Comparison of ENCODE assay signal across 23 cellular contexts in genomic region chr10:3789621-3790020, GRCh38. TPM values are rescaled to one million over a fixed set of nuclear protein-coding genes. Genes with fewer than 3 reads are reported as not detected.
DNase-seq lines count a peak whose midpoint lies in the region; ATAC-seq, FAIRE-seq and TF ChIP-seq lines count a peak whose summit lies in the region.
"Had no signal": no experiment of that assay in that cellular context is flagged by ENCODE, and none has a peak within 500 bp of the region (broad histone marks: within the 10 kb centered on the region; RNA-seq: fewer than 3 reads in every experiment).

No MANE protein-coding gene starts in this region.

- TF ChIP-seq CTCF in mammary epithelial cell (conservative IDR thresholded peaks at IDR 0.05 in 1 of 2, IDR thresholded peaks at IDR 0.05 in 1 of 2; ENCODE audit: extremely low read depth in 1 of 2, insufficient read depth in 1 of 2, low read depth in 1 of 2, low read length in 2 of 2), result no peak
- no peak for TF ChIP-seq CTCF in MCF 10A (IDR thresholded peaks at IDR 0.05; ENCODE audit: unreplicated experiment)
- no peak for TF ChIP-seq CTCF in HEK293 (tag by site-specific recombination; IDR thresholded peaks at IDR 0.05)
- TF ChIP-seq CTCF in foreskin keratinocyte (conservative IDR thresholded peaks at IDR 0.05), result no peak

- H3K27me3 ChIP-seq in mammary epithelial cell (ENCODE audit: insufficient read depth, low read length) (no peaks in the 10 kb centered on the region), foreskin keratinocyte (no peaks in the 10 kb centered on the region)
- H3K27me3 ChIP-seq: BLaER1 had no signal

- H3K4me3 ChIP-seq in mammary epithelial cell (replicated peaks in 1 of 3; ENCODE audit: insufficient read depth in 1 of 3, low read depth in 2 of 3, low read length in 3 of 3) (no peak overlapping the region), HEK293 (ENCODE audit: low read depth, low read length) (no peak overlapping the region)
- H3K4me3 ChIP-seq: BLaER1, GM23248 had no signal

- peaks cover 7% of the 10 kb centered on the region for H3K9me3 ChIP-seq in mammary epithelial cell (replicated peaks; ENCODE audit: insufficient read depth, low read length)
- H3K9me3 ChIP-seq in HEK293 (ENCODE audit: control insufficient read depth, insufficient read depth, low read depth, low read length), result no peaks in the 10 kb centered on the region

- H3K9ac ChIP-seq in mammary epithelial cell (ENCODE audit: insufficient read depth, low read length), result no peak overlapping the region
- H3K9ac ChIP-seq: BLaER1, GM23248 had no signal

- H3K4me3 Mint-ChIP-seq in MCF 10A (ENCODE audit: unreplicated experiment), result no peak overlapping the region
- H3K4me3 Mint-ChIP-seq: B cell; CD8-positive, alpha-beta T cell; H9; HFFc6 had no signal

- POLR2A ChIA-PET in MCF 10A (lab: Yijun Ruan, JAX) (interaction anchor here (0.7 to 2.4 kb wide), 5 partner anchors 14 to 368 kb away, joined by 3 to 16 read pairs (median 4); no protein-coding TSS in a partner anchor), HEK293 (lab: Yijun Ruan, JAX) (no interaction called here)

- H4K20me1 ChIP-seq in mammary epithelial cell (ENCODE audit: insufficient read depth, low read length), result no peaks in the 10 kb centered on the region
- H4K20me1 ChIP-seq: BLaER1 had no signal

- DNase-seq in mammary epithelial cell (no peak), MCF 10A (ENCODE audit: unreplicated experiment) (no peak), GM18507 (ENCODE audit: extremely low spot score, insufficient read length, low read depth) (no peak), foreskin keratinocyte (no peak), H54 (ENCODE audit: insufficient read length, low spot score) (no peak), 8988T (no peak)
- DNase-seq: Caco-2; CD4-positive, CD25-positive, alpha-beta regulatory T cell; CD8-positive, alpha-beta T cell; DMS153; DND-41; GM23248; HFFc6 had no signal

- ATAC-seq in foreskin keratinocyte, result no peak
- ATAC-seq: CD8-positive, alpha-beta T cell; HCT116 had no signal

- H3K9me3 Mint-ChIP-seq in MCF 10A (ENCODE audit: unreplicated experiment), result peaks cover 8% of the 10 kb centered on the region

- peaks cover 8% of the 10 kb centered on the region for H3K79me2 ChIP-seq in mammary epithelial cell (ENCODE audit: insufficient read depth, low read length)

- H3K36me3 ChIP-seq in mammary epithelial cell (ENCODE audit: insufficient read depth, low read length) (no peaks in the 10 kb centered on the region), HEK293 (ENCODE audit: control insufficient read depth in 2 of 2, insufficient read depth in 1 of 2, low read length in 2 of 2) (no peaks in the 10 kb centered on the region)
- H3K36me3 ChIP-seq: BLaER1 had no signal

- H3K27ac Mint-ChIP-seq in MCF 10A (ENCODE audit: low read depth, unreplicated experiment), result no peak overlapping the region
- H3K27ac Mint-ChIP-seq: B cell; CD4-positive, CD25-positive, alpha-beta regulatory T cell; CD8-positive, alpha-beta T cell; H9; HFFc6 had no signal

- H2AFZ ChIP-seq in mammary epithelial cell (ENCODE audit: low read depth, low read length), result no peak overlapping the region
- H2AFZ ChIP-seq: GM23248 had no signal

- TF ChIP-seq POLR2A in H54 (IDR thresholded peaks at IDR 0.05; ENCODE audit: low read depth, low read length), result no peak

- H3K27me3 Mint-ChIP-seq in MCF 10A (ENCODE audit: insufficient read depth, unreplicated experiment), result no peaks in the 10 kb centered on the region
- H3K27me3 Mint-ChIP-seq: B cell had no signal

- peak overlapping the region; percentile 9 for H3K27ac ChIP-seq in mammary epithelial cell (ENCODE audit: insufficient read depth, low read depth, low read length)
- no peak overlapping the region for H3K27ac ChIP-seq in HEK293 (ENCODE audit: extremely low read depth, low read depth, low read length)
- H3K27ac ChIP-seq in foreskin keratinocyte, result peak overlapping the region; percentile 49
- H3K27ac ChIP-seq: BLaER1, C4-2B, GM23248 had no signal

- intact Hi-C loops in mammary epithelial cell (cut with micrococcal nuclease), result loop anchor here (10.0 kb wide), 1 partner anchor 285 kb away; no protein-coding TSS in a partner anchor
- intact Hi-C loops in MCF 10A (cut with micrococcal nuclease), result no loop called here

- CTCF ChIA-PET in mammary epithelial cell (lab: Charles Lee; ENCODE audit: low non-redundant PET) (no interaction called here), MCF 10A (lab: Yijun Ruan, JAX) (no interaction called here), HEK293 (lab: Yijun Ruan, JAX) (no interaction called here)

- H3K4me1 ChIP-seq in mammary epithelial cell (ENCODE audit: insufficient read depth, low read length) (peaks cover 21% of the 10 kb centered on the region), HEK293 (ENCODE audit: control insufficient read depth, insufficient read depth, low read length) (peaks cover 4% of the 10 kb centered on the region; the same call in 1 of the 2 replicates), foreskin keratinocyte (peaks cover 10% of the 10 kb centered on the region)

- dilution Hi-C loops in mammary epithelial cell (cut with HindIII; ENCODE audit: low sequenced_read_pairs), result no loop called here

- peaks cover 9% of the 10 kb centered on the region for H3K4me1 Mint-ChIP-seq in MCF 10A (ENCODE audit: insufficient read depth, unreplicated experiment)

- FAIRE-seq in GM18507 (lab: Jason Lieb, UNC), result peak; percentile 24
- no peak for FAIRE-seq in H54 (lab: Jason Lieb, UNC)
- FAIRE-seq: A204.1, GM12892, GM19239, H1 had no signal

- in situ Hi-C loops in mammary epithelial cell (cut with MboI; ENCODE audit: low sequenced_read_pairs in 2 of 2), result loop anchor here (10.0 to 25.0 kb wide), 5 partner anchors 455 to 975 kb away; no protein-coding TSS in a partner anchor

- H3K36me3 Mint-ChIP-seq in MCF 10A (ENCODE audit: insufficient read depth, unreplicated experiment), result peaks cover 20% of the 10 kb centered on the region
- H3K36me3 Mint-ChIP-seq: CD8-positive, alpha-beta T cell had no signal

- 92% methylated on average over 2 of the region's 2 CpGs for WGBS in mammary epithelial cell (ENCODE audit: low coverage, missing lambda C conversion rate)

- BruUV-seq in mammary epithelial cell (replicated peaks; lab: Mats Ljungman, UMichigan) (no TSS peak), MCF 10A (replicated peaks; lab: Mats Ljungman, UMichigan) (no TSS peak)

- H3K4me2 ChIP-seq in mammary epithelial cell (ENCODE audit: insufficient read depth, low read depth, low read length), result peak overlapping the region; percentile 33
- H3K4me2 ChIP-seq: BLaER1 had no signal

TF ChIP-seq in HEK293, 187 proteins besides CTCF, POLR2A, EP300 and RAD21 (continues in another document):
- TF ChIP-seq TSHZ1 (tag by site-specific recombination; IDR thresholded peaks at IDR 0.05; ENCODE audit: borderline replicate concordance), result no peak
- TF ChIP-seq ZNF324 (tag by site-specific recombination; IDR thresholded peaks at IDR 0.05), result no peak
- no peak for TF ChIP-seq GLI4 (tag by site-specific recombination; IDR thresholded peaks at IDR 0.05)
- TF ChIP-seq ZBTB1 (tag by site-specific recombination; IDR thresholded peaks at IDR 0.05), result no peak
- TF ChIP-seq ZNF548 (tag by site-specific recombination; IDR thresholded peaks at IDR 0.05), result no peak
- no peak for TF ChIP-seq ZNF114 (tag by site-specific recombination; IDR thresholded peaks at IDR 0.05)

RNA-seq across cellular contexts. Expression of gene KLF6, which starts 4.6 kb away (rescaled TPM):
- total RNA-seq in mammary epithelial cell (100 to 1,000 TPM in 1 of 2 donors, 10 to 100 TPM in 1; 95.4 to 268 TPM), MCF 10A (2022) (253 and 282 TPM in 2 replicates), foreskin keratinocyte (133 and 156 TPM in 2 replicates)
- polyA plus RNA-seq in mammary epithelial cell (125 TPM), foreskin keratinocyte (42.0 and 42.5 TPM in 2 replicates)
- 330 TPM for polyA minus RNA-seq in mammary epithelial cell
